In genomic region chr2:64929329-64929728, GRCh38 we compare ENCODE assay signal across 18 cellular contexts. TPM values are rescaled to one million over a fixed set of nuclear protein-coding genes. Genes with fewer than 3 reads are reported as not detected.
A peak's percentile ranks its signal among the peaks of the same experiment; 100 is the strongest.
DNase-seq lines count a peak whose midpoint lies in the region; ATAC-seq and TF ChIP-seq lines count a peak whose summit lies in the region.
"Had no signal": no experiment of that assay in that cellular context is flagged by ENCODE, and none has a peak within 500 bp of the region (broad histone marks: within the 10 kb centered on the region; RNA-seq: fewer than 3 reads in every experiment).

No MANE protein-coding gene starts in this region.

- H3K4me1 ChIP-seq in OCI-LY7 (ENCODE audit: insufficient read depth, low read length, poor library complexity, severe bottlenecking), result peaks cover 57% of the 10 kb centered on the region
- H3K4me1 ChIP-seq: SJCRH30 had no signal

- no peaks in the 10 kb centered on the region for H3K9me2 ChIP-seq in OCI-LY7 (ENCODE audit: insufficient read depth, low read length)

- no peaks in the 10 kb centered on the region for H4K20me1 ChIP-seq in OCI-LY7 (ENCODE audit: insufficient read depth, low read length)
- H4K20me1 ChIP-seq: BLaER1 had no signal

- H3K79me2 ChIP-seq in OCI-LY7 (ENCODE audit: insufficient read depth, low read depth, low read length), result peaks cover 64% of the 10 kb centered on the region

- no peak overlapping the region for H3K27ac Mint-ChIP-seq in Calu3 (ENCODE audit: unreplicated experiment)
- no peak overlapping the region for H3K27ac Mint-ChIP-seq in progenitor cell of endocrine pancreas

- no peak for ATAC-seq in sciatic nerve

- H3K36me3 ChIP-seq in OCI-LY7 (ENCODE audit: insufficient read depth, low read length), result peaks cover 55% of the 10 kb centered on the region
- H3K36me3 ChIP-seq: BLaER1, SJCRH30 had no signal

- H3K4me2 ChIP-seq in OCI-LY7 (ENCODE audit: low read length), result peak overlapping the region; percentile 76
- H3K4me2 ChIP-seq: BLaER1 had no signal

- H2AFZ ChIP-seq in OCI-LY7 (ENCODE audit: low read length), result no peak overlapping the region

- H3K4me1 Mint-ChIP-seq in Calu3 (ENCODE audit: low read depth, unreplicated experiment) (no peaks in the 10 kb centered on the region), progenitor cell of endocrine pancreas (ENCODE audit: low read depth) (no peaks in the 10 kb centered on the region)

- H3K9me3 Mint-ChIP-seq in Calu3 (ENCODE audit: low read depth, unreplicated experiment) (peaks cover 8% of the 10 kb centered on the region), progenitor cell of endocrine pancreas (ENCODE audit: low read depth) (peaks cover 15% of the 10 kb centered on the region)

- TF ChIP-seq CTCF in OCI-LY7 (conservative IDR thresholded peaks at IDR 0.05; ENCODE audit: low read length), result no peak
- TF ChIP-seq CTCF in Calu3 (IDR thresholded peaks at IDR 0.05; ENCODE audit: unreplicated experiment), result no peak
- TF ChIP-seq CTCF in progenitor cell of endocrine pancreas (IDR thresholded peaks at IDR 0.05; ENCODE audit: unreplicated experiment), result no peak

- POLR2A ChIA-PET in OCI-LY7 (lab: Charles Lee), result interaction anchor here (1.6 kb wide), 1 partner anchor 14 kb away, joined by 8 read pairs; no protein-coding TSS in a partner anchor

- H3K36me3 Mint-ChIP-seq in Calu3 (ENCODE audit: insufficient read depth, unreplicated experiment), result no peaks in the 10 kb centered on the region
- peaks cover 3% of the 10 kb centered on the region for H3K36me3 Mint-ChIP-seq in progenitor cell of endocrine pancreas (ENCODE audit: insufficient read depth)

- peaks cover 62% of the 10 kb centered on the region for H3K27me3 Mint-ChIP-seq in Calu3 (ENCODE audit: unreplicated experiment)
- peaks cover 9% of the 10 kb centered on the region for H3K27me3 Mint-ChIP-seq in progenitor cell of endocrine pancreas

- H3K4me3 Mint-ChIP-seq in Calu3 (ENCODE audit: low read depth, unreplicated experiment) (no peak overlapping the region), progenitor cell of endocrine pancreas (ENCODE audit: low read depth) (no peak overlapping the region)

- DNase-seq in NOMO-1 (lab: John Stamatoyannopoulos, UW; ENCODE audit: unreplicated experiment in 2 of 2) (peak; percentile 33 to 57), NOMO-1 treated with dmso at 0.1 percent for 144 hours (lab: John Stamatoyannopoulos, UW; ENCODE audit: unreplicated experiment) (no peak), Kasumi-1 (lab: John Stamatoyannopoulos, UW) (peak; percentile 37 to 50), OCI-LY7 (ENCODE audit: low spot score) (no peak), Calu3 (no peak), CD1c-positive myeloid dendritic cell (ENCODE audit: extremely low spot score) (no peak), progenitor cell of endocrine pancreas (ENCODE audit: low spot score, unreplicated experiment) (no peak), sciatic nerve (ENCODE audit: low spot score) (no peak)
- DNase-seq: 8988T, H7, NCI-H1694, NCI-H2107, NCI-H2227 treated with DMSO at 0.1 percent for 48 hours, NCI-H524, RPMI8226, SJCRH30, SW 1271 had no signal

- intact Hi-C loops in OCI-LY7 (cut with micrococcal nuclease; ENCODE audit: unreplicated experiment) (no loop called here), Calu3 (cut with micrococcal nuclease; ENCODE audit: unreplicated experiment) (no loop called here), sciatic nerve (cut with DNase I) (no loop called here)

- peak overlapping the region; percentile 88 for H3K27ac ChIP-seq in OCI-LY7 (ENCODE audit: low read depth, low read length, poor library complexity, severe bottlenecking)
- H3K27ac ChIP-seq: BLaER1, SJCRH30 had no signal

- H3K9me3 ChIP-seq in OCI-LY7 (ENCODE audit: low read length), result peaks cover 45% of the 10 kb centered on the region
- H3K9me3 ChIP-seq: SJCRH30 had no signal

- H3K4me3 ChIP-seq in OCI-LY7 (ENCODE audit: low read depth, low read length, poor library complexity, severe bottlenecking), result peak overlapping the region; percentile 77
- H3K4me3 ChIP-seq: BLaER1, SJCRH30 had no signal

- CTCF ChIA-PET in OCI-LY7 (lab: Charles Lee; ENCODE audit: unreplicated experiment) (no interaction called here), Calu3 (lab: Charles Lee) (no interaction called here)

- BruUV-seq in OCI-LY7 (replicated peaks; lab: Mats Ljungman, UMichigan) (no TSS peak), Calu3 (replicated peaks; lab: Mats Ljungman, UMichigan) (no TSS peak)

RNA-seq across cellular contexts. Expression of gene SLC1A4, which starts 59.9 kb away (rescaled TPM):
- total RNA-seq in OCI-LY7 (2014; rRNA removed; shearing (Covaris generic)), result 17.2 and 20.6 TPM in 2 replicates
- total RNA-seq in OCI-LY7 (2022) (27.7 and 31.1 TPM in 2 replicates), Calu3 (2022) (15.4 and 22.9 TPM in 2 replicates), progenitor cell of endocrine pancreas (12.5 and 14.6 TPM in 2 replicates), sciatic nerve (14.3 TPM)

Comparison
In these comparisons a context has a peak if more than half of its experiments do, and no peak if none do; other contexts are left out.
1. DNase-seq: peak in NOMO-1 (2 of 2) and Kasumi-1 (2 of 2); none in NOMO-1 treated with dmso at 0.1 percent for 144 hours (single experiment), OCI-LY7 (single experiment), Calu3 (single experiment), CD1c-positive myeloid dendritic cell (single experiment), progenitor cell of endocrine pancreas (single experiment) and sciatic nerve (single experiment).